ENCODE assay signal across 10 cellular contexts in genomic region chr1:184002071-184002470, GRCh38. TPM values are rescaled to one million over a fixed set of nuclear protein-coding genes. Genes with fewer than 3 reads are reported as not detected.
DNase-seq lines count a peak whose midpoint lies in the region; ATAC-seq, FAIRE-seq and TF ChIP-seq lines count a peak whose summit lies in the region.
"Had no signal": no experiment of that assay in that cellular context is flagged by ENCODE, and none has a peak within 500 bp of the region (broad histone marks: within the 10 kb centered on the region; RNA-seq: fewer than 3 reads in every experiment).

No MANE protein-coding gene starts in this region.

- H3K4me1 Mint-ChIP-seq in Calu3 (ENCODE audit: low read depth, unreplicated experiment) = peaks cover 32% of the 10 kb centered on the region

- H3K4me3 ChIP-seq in NT2/D1 (ENCODE audit: insufficient read length, low read depth) (no peak overlapping the region), endothelial cell of umbilical vein (replicated peaks in 1 of 3; ENCODE audit: insufficient read depth in 1 of 3, low read depth in 1 of 3, low read length in 3 of 3) (no peak overlapping the region)

- H3K9me1 ChIP-seq in endothelial cell of umbilical vein (replicated peaks; ENCODE audit: control insufficient read depth, extremely low read depth, insufficient read depth, low read length) = no peaks in the 10 kb centered on the region

- POLR2A ChIA-PET in endothelial cell of umbilical vein (lab: Charles Lee) = no interaction called here

- no peaks in the 10 kb centered on the region for H3K9me3 Mint-ChIP-seq in Calu3 (ENCODE audit: low read depth, unreplicated experiment)

- BruUV-seq in Calu3 (replicated peaks; lab: Mats Ljungman, UMichigan) (no TSS peak), endothelial cell of umbilical vein (replicated peaks; lab: Mats Ljungman, UMichigan) (no TSS peak)

- no peak for TF ChIP-seq POLR2A in endothelial cell of umbilical vein (IDR thresholded peaks at IDR 0.05; ENCODE audit: low read depth, low read length)

- dilution Hi-C loops in endothelial cell of umbilical vein (cut with MboI; ENCODE audit: extremely low pct_ligation_motif_present, low sequenced_read_pairs) = no loop called here

- no peak for TF ChIP-seq CTCF in Calu3 (IDR thresholded peaks at IDR 0.05; ENCODE audit: unreplicated experiment)
- TF ChIP-seq CTCF in endothelial cell of umbilical vein (IDR thresholded peaks at IDR 0.05; ENCODE audit: extremely low read depth in 1 of 2, insufficient read depth in 1 of 2, low read depth in 1 of 2, low read length in 2 of 2) = no peak

- no peaks in the 10 kb centered on the region for H3K36me3 Mint-ChIP-seq in Calu3 (ENCODE audit: insufficient read depth, unreplicated experiment)

- H3K4me3 Mint-ChIP-seq in Calu3 (ENCODE audit: low read depth, unreplicated experiment) = peak overlapping the region; percentile 43

- H3K9me3 ChIP-seq in NT2/D1 (ENCODE audit: insufficient read depth, low read length) (no peaks in the 10 kb centered on the region), endothelial cell of umbilical vein (replicated peaks; ENCODE audit: control insufficient read depth, insufficient read depth, low read length) (no peaks in the 10 kb centered on the region)
- H3K9me3 ChIP-seq: neutrophil had no signal

- no peaks in the 10 kb centered on the region for H3K4me1 ChIP-seq in NT2/D1 (ENCODE audit: insufficient read depth, insufficient read length)
- peaks cover 7% of the 10 kb centered on the region for H3K4me1 ChIP-seq in endothelial cell of umbilical vein (ENCODE audit: control insufficient read depth, extremely low read depth, insufficient read depth, low read length)

- H3K4me2 ChIP-seq in endothelial cell of umbilical vein (ENCODE audit: insufficient read depth, low read length) = no peak overlapping the region

- no peak overlapping the region for H3K9ac ChIP-seq in NT2/D1 (ENCODE audit: insufficient read length, low read depth)
- no peak overlapping the region for H3K9ac ChIP-seq in endothelial cell of umbilical vein (replicated peaks; ENCODE audit: extremely low read depth, insufficient read depth, low read length)

- no peaks in the 10 kb centered on the region for H4K20me1 ChIP-seq in endothelial cell of umbilical vein (replicated peaks; ENCODE audit: control insufficient read depth, extremely low read depth, insufficient read depth, low read length)

- intact Hi-C loops in Calu3 (cut with micrococcal nuclease; ENCODE audit: unreplicated experiment) (no loop called here), endothelial cell of umbilical vein (cut with micrococcal nuclease) (loop anchor here (2.0 kb wide), 1 partner anchor 45 kb away; no protein-coding TSS in a partner anchor)

- no peak overlapping the region for H2AFZ ChIP-seq in endothelial cell of umbilical vein (ENCODE audit: low read depth, low read length)

- H3K36me3 ChIP-seq in NT2/D1 (ENCODE audit: insufficient read depth, insufficient read length, low read length) = no peaks in the 10 kb centered on the region
- H3K36me3 ChIP-seq in endothelial cell of umbilical vein (ENCODE audit: control insufficient read depth in 2 of 2, extremely low read depth in 1 of 2, insufficient read depth in 2 of 2, low read length in 2 of 2) = no peaks in the 10 kb centered on the region
- H3K36me3 ChIP-seq: neutrophil had no signal

- peak; percentile 65 for FAIRE-seq in endothelial cell of umbilical vein (lab: Jason Lieb, UNC)

- peak overlapping the region; percentile 6 for H3K27ac ChIP-seq in endothelial cell of umbilical vein (ENCODE audit: insufficient read depth, low read depth, low read length)
- H3K27ac ChIP-seq: neutrophil had no signal

- CTCF ChIA-PET in Calu3 (lab: Charles Lee) = no interaction called here
- CTCF ChIA-PET in endothelial cell of umbilical vein (lab: Charles Lee) = no interaction called here

- H3K27me3 ChIP-seq in NT2/D1 (ENCODE audit: insufficient read depth, insufficient read length) (no peaks in the 10 kb centered on the region), endothelial cell of umbilical vein (ENCODE audit: control insufficient read depth in 2 of 2, insufficient read depth in 2 of 2, low read length in 2 of 2) (no peaks in the 10 kb centered on the region)
- H3K27me3 ChIP-seq: neutrophil had no signal

- peak overlapping the region; percentile 95 for H3K27ac Mint-ChIP-seq in Calu3 (ENCODE audit: unreplicated experiment)

- H3K79me2 ChIP-seq in endothelial cell of umbilical vein (ENCODE audit: control insufficient read depth, insufficient read depth, low read length) = no peaks in the 10 kb centered on the region

- DNase-seq in Calu3 = peak; percentile 62
- DNase-seq in NT2/D1 (ENCODE audit: low read depth, low spot score) = peak; percentile 75
- DNase-seq in endothelial cell of umbilical vein (ENCODE audit: low read depth, low spot score) = peak; percentile 79
- DNase-seq in myocyte (ENCODE audit: low read depth) = peak; percentile 89
- no peak for DNase-seq in DMS153 treated with DMSO at 0.1 percent for 48 hours (lab: John Stamatoyannopoulos, UW; ENCODE audit: unreplicated experiment)
- DNase-seq in GM19238 (ENCODE audit: insufficient read length, low spot score) = no peak
- no peak for DNase-seq in effector CD4-positive, alpha-beta T cell
- DNase-seq: activated CD8-positive, alpha-beta memory T cell treated with anti-CD3 and anti-CD28 coated beads, Interleukin-2, amount 50 U/mL, for 4 hours had no signal

- no peaks in the 10 kb centered on the region for H3K27me3 Mint-ChIP-seq in Calu3 (ENCODE audit: unreplicated experiment)

- no peak for ATAC-seq in GM21529 (IDR thresholded peaks at IDR 0.05; ENCODE audit: unreplicated experiment)

TF ChIP-seq in endothelial cell of umbilical vein, 7 proteins besides CTCF, POLR2A, EP300 and RAD21:
- TF ChIP-seq GATA2 (IDR thresholded peaks at IDR 0.05; ENCODE audit: insufficient read depth, insufficient read length, low read depth, low read length) (no peak), FOS (IDR thresholded peaks at IDR 0.05; ENCODE audit: borderline replicate concordance, insufficient read depth, low read length) (peak; percentile 74), JUN (IDR thresholded peaks at IDR 0.05; ENCODE audit: borderline replicate concordance, insufficient read depth, insufficient read length, low read depth) (peak; percentile 32)
TF ChIP-seq in endothelial cell of umbilical vein: peak in this region for 2.

RNA-seq across cellular contexts. Expression of gene COLGALT2, which starts 35.5 kb away (rescaled TPM):
- total RNA-seq in Calu3 (2022) (5.9 and 6.4 TPM in 2 replicates), endothelial cell of umbilical vein (not detected in 2 replicates), myocyte (6.0 and 11.4 TPM in 2 replicates)
- polyA plus RNA-seq in endothelial cell of umbilical vein = 0.01 and 0.02 TPM in 2 replicates
- polyA plus RNA-seq in endothelial cell of umbilical vein (2011; cell fraction: cytosol; rRNA removed) = 0.01 and 0.03 TPM in 2 replicates
- 0.04 TPM in 1 of 2 replicates, not detected in the other for polyA plus RNA-seq in endothelial cell of umbilical vein (2011; cell fraction: nucleus; rRNA removed)
- not detected in 2 replicates for polyA plus RNA-seq in endothelial cell of umbilical vein (2012)
- polyA minus RNA-seq in endothelial cell of umbilical vein = 0.32 TPM in 1 of 2 replicates, not detected in the other
- not detected for polyA minus RNA-seq in endothelial cell of umbilical vein (2011; cell fraction: cytosol; rRNA and poly(A)+ RNA removed)
- 0.14 TPM in 1 of 2 replicates, not detected in the other for polyA minus RNA-seq in endothelial cell of umbilical vein (2011; cell fraction: nucleus; rRNA and poly(A)+ RNA removed)
- 5.5 TPM for polyA plus RNA-seq in myocyte (2012)

RNA-seq across cellular contexts. Expression of gene TSEN15, which starts 49.5 kb away (rescaled TPM):
- total RNA-seq in Calu3 (2022) (51.7 and 62.6 TPM in 2 replicates), endothelial cell of umbilical vein (25.8 and 26.4 TPM in 2 replicates), myocyte (56.8 and 80.1 TPM in 2 replicates)
- polyA plus RNA-seq in endothelial cell of umbilical vein = 15.8 and 20.6 TPM in 2 replicates
- polyA plus RNA-seq in endothelial cell of umbilical vein (2011; cell fraction: cytosol; rRNA removed) = 19.9 and 23.0 TPM in 2 replicates
- polyA plus RNA-seq in endothelial cell of umbilical vein (2011; cell fraction: nucleus; rRNA removed) = 20.1 and 22.4 TPM in 2 replicates
- polyA plus RNA-seq in endothelial cell of umbilical vein (2012) = 13.7 and 19.6 TPM in 2 replicates
- polyA minus RNA-seq in endothelial cell of umbilical vein = 28.2 and 37.4 TPM in 2 replicates
- 27.5 TPM for polyA minus RNA-seq in endothelial cell of umbilical vein (2011; cell fraction: cytosol; rRNA and poly(A)+ RNA removed)
- 28.8 and 38.9 TPM in 2 replicates for polyA minus RNA-seq in endothelial cell of umbilical vein (2011; cell fraction: nucleus; rRNA and poly(A)+ RNA removed)
- polyA plus RNA-seq in myocyte (2012) = 32.7 TPM

Comparison
In these comparisons a context has a peak if more than half of its experiments do, and no peak if none do; other contexts are left out.
1. DNase-seq: peak in Calu3 (single experiment), NT2/D1 (single experiment), endothelial cell of umbilical vein (single experiment) and myocyte (single experiment); none in DMS153 treated with DMSO at 0.1 percent for 48 hours (single experiment), GM19238 (single experiment) and effector CD4-positive, alpha-beta T cell (single experiment).